In the genomic region with DNA sequence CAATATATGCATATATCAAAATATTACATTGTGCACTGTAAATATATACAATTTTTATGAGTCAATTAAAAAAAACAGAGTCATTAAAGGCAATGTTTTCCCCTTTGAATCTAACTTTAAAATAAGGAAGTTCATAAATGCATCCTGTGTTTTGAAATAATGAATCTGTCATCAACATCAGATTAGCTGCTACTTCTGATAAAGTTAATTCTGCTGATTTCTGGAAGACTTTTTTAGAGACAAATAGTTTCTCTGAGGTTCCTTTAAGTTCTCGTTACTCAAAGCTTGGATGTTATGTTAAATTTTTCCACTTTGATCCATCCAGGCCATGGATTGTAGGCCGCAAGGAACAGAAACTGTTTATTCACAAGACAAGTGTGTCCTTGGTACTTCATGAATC, we compare ENCODE assay signal across 25 cellular contexts.
A peak's percentile ranks its signal among the peaks of the same experiment; 100 is the strongest.
DNase-seq lines count a peak whose midpoint lies in the region; ATAC-seq, FAIRE-seq and TF ChIP-seq lines count a peak whose summit lies in the region.
"Had no signal": no experiment of that assay in that cellular context is flagged by ENCODE, and none has a peak within 500 bp of the region (broad histone marks: within the 10 kb centered on the region; RNA-seq: fewer than 3 reads in every experiment).

No MANE protein-coding gene starts in this region.

- WGBS in GM12878 (ENCODE audit: insufficient coverage, insufficient replicate concordance, low lambda C conversion rate, missing lambda C conversion rate): 31% methylated on average over 2 of the region's 2 CpGs
- 31% methylated on average over 2 of the region's 2 CpGs for WGBS in smooth muscle cell (ENCODE audit: low lambda C conversion rate)

- BruUV-seq in GM12878 (replicated peaks; lab: Mats Ljungman, UMichigan): no TSS peak

- no peak for TF ChIP-seq RAD21 in GM12878 (IDR thresholded peaks at IDR 0.05; ENCODE audit: insufficient read depth, low read depth, low read length)

- SMC1A ChIA-PET in GM12878 (lab: Charles Lee; ENCODE audit: uncharacterized antibody, unreplicated experiment): interaction anchor here (0.6 kb wide), 1 partner anchor 1248 kb away, joined by 3 read pairs; no protein-coding TSS in a partner anchor

- in situ Hi-C loops in GM12878 (cut with MboI): no loop called here

- intact Hi-C loops in GM12878 (cut with micrococcal nuclease; ENCODE audit: unreplicated experiment): no loop called here

- no peak for ATAC-seq in GM12878

- H3K27ac ChIP-seq in GM12878 (ENCODE audit: control insufficient read depth, insufficient read depth) (no peak overlapping the region), smooth muscle cell (ENCODE audit: low read depth) (no peak overlapping the region)
- H3K27ac ChIP-seq: 22Rv1, SK-N-MC had no signal

- H3K4me1 ChIP-seq in GM12878 (ENCODE audit: control insufficient read depth, insufficient read depth, low read length) (no peaks in the 10 kb centered on the region), smooth muscle cell (ENCODE audit: low read depth) (peaks cover 7% of the 10 kb centered on the region)

- H3K79me2 ChIP-seq in GM12878 (ENCODE audit: control insufficient read depth, insufficient read depth, low read length) (no peaks in the 10 kb centered on the region), smooth muscle cell (ENCODE audit: low read depth) (no peaks in the 10 kb centered on the region)

- H3K36me3 ChIP-seq in GM12878 (ENCODE audit: control insufficient read depth in 2 of 2, insufficient read depth in 2 of 2, low read length in 1 of 2): no peaks in the 10 kb centered on the region
- no peaks in the 10 kb centered on the region for H3K36me3 ChIP-seq in smooth muscle cell (ENCODE audit: low read depth)
- H3K36me3 ChIP-seq: HAP-1 had no signal

- POLR2A ChIA-PET in GM12878 (lab: Charles Lee): no interaction called here

- H3K9ac ChIP-seq in GM12878 (ENCODE audit: control insufficient read depth, insufficient read depth, low read length) (no peak overlapping the region), smooth muscle cell (ENCODE audit: low read depth) (no peak overlapping the region)

- CTCF ChIA-PET in GM12878 (lab: Yijun Ruan, JAX): no interaction called here

- no peak overlapping the region for H3K4me3 ChIP-seq in NB4 (ENCODE audit: low read depth, low read length)
- H3K4me3 ChIP-seq in GM12878: no peak overlapping the region
- H3K4me3 ChIP-seq in smooth muscle cell: no peak overlapping the region
- H3K4me3 ChIP-seq: HAP-1, SK-N-MC had no signal

- TF ChIP-seq CTCF in NB4 (IDR thresholded peaks at IDR 0.05; ENCODE audit: low read depth, low read length) (no peak), GM12878 (IDR thresholded peaks at IDR 0.05 in 2 of 3, conservative IDR thresholded peaks at IDR 0.05 in 1 of 3; ENCODE audit: control insufficient read depth in 2 of 3, extremely low read depth in 1 of 3, insufficient read depth in 1 of 3, low read depth in 3 of 3, low read length in 3 of 3) (no peak), smooth muscle cell (IDR thresholded peaks at IDR 0.05; ENCODE audit: borderline replicate concordance, insufficient read depth, poor library complexity, severe bottlenecking) (no peak)

- no peaks in the 10 kb centered on the region; a peak in 1 of 4 replicates for H3K27me3 ChIP-seq in GM12878 (replicated peaks in 1 of 2; ENCODE audit: control insufficient read depth in 2 of 2, insufficient read depth in 2 of 2, low read length in 1 of 2)
- no peaks in the 10 kb centered on the region for H3K27me3 ChIP-seq in smooth muscle cell (ENCODE audit: low read depth)

- no peak for TF ChIP-seq EP300 in GM12878 (IDR thresholded peaks at IDR 0.05; ENCODE audit: borderline replicate concordance in 1 of 2, control insufficient read depth in 1 of 2, low read depth in 2 of 2, low read length in 2 of 2)

- peak; percentile 31 for FAIRE-seq in GM12878 (lab: Jason Lieb, UNC)
- FAIRE-seq: GM18507, RCC 7860 had no signal

- TF ChIP-seq POLR2A in NB4 (IDR thresholded peaks at IDR 0.05; ENCODE audit: extremely low read depth, insufficient read length): no peak
- TF ChIP-seq POLR2A in GM12878 (IDR thresholded peaks at IDR 0.05; ENCODE audit: low read depth, low read length): no peak

- H3K9me3 ChIP-seq in GM12878 (replicated peaks; ENCODE audit: control insufficient read depth, insufficient read depth, low read length) (no peaks in the 10 kb centered on the region), smooth muscle cell (replicated peaks; ENCODE audit: low read depth) (no peaks in the 10 kb centered on the region)
- H3K9me3 ChIP-seq: HAP-1 had no signal

- peak; percentile 56 for DNase-seq in NOMO-1 treated with DMSO at 0.1 percent for 48 hours (lab: John Stamatoyannopoulos, UW; ENCODE audit: unreplicated experiment)
- DNase-seq in NOMO-1 treated with dmso at 0.1 percent for 144 hours (lab: John Stamatoyannopoulos, UW; ENCODE audit: unreplicated experiment): no peak
- peak; percentile 5 for DNase-seq in NB4 (ENCODE audit: low read depth)
- no peak for DNase-seq in GM12878 (ENCODE audit: low read depth, low spot score)
- DNase-seq in smooth muscle cell (lab: John Stamatoyannopoulos, UW; ENCODE audit: unreplicated experiment): no peak
- no peak for DNase-seq in activated T-cell treated with anti-CD3 and anti-CD28 coated beads, Interleukin-2, amount 50 U/mL, for 1 hour
- DNase-seq in NCI-H146 (lab: John Stamatoyannopoulos, UW): no peak
- DNase-seq in ecto neural progenitor cell (ENCODE audit: low spot score): no peak
- DNase-seq: CD4-positive, CD25-positive, alpha-beta regulatory T cell; DMS153; DND-41; GOT3; HFFc6; IMR-90; NCI-H1694; NCI-H2029 treated with DMSO at 0.1 percent for 48 hours; NCI-H2227 treated with DMSO at 0.1 percent for 48 hours; NCI-H526 treated with DMSO at 0.1 percent for 48 hours; SIG-M5; SW 1271 had no signal

- H4K20me1 ChIP-seq in GM12878 (ENCODE audit: control insufficient read depth, insufficient read depth): no peaks in the 10 kb centered on the region
- H4K20me1 ChIP-seq in smooth muscle cell (ENCODE audit: low read depth): no peaks in the 10 kb centered on the region

- RAD21 ChIA-PET in GM12878 (lab: Charles Lee; ENCODE audit: unreplicated experiment): no interaction called here

- H3K4me2 ChIP-seq in GM12878 (ENCODE audit: control insufficient read depth, insufficient read depth) (no peak overlapping the region), smooth muscle cell (no peak overlapping the region)

- peaks cover 25% of the 10 kb centered on the region for H3F3A ChIP-seq in smooth muscle cell (ENCODE audit: low read depth)

- no peak overlapping the region for H2AFZ ChIP-seq in GM12878 (ENCODE audit: control insufficient read depth, low read depth, low read length)
- H2AFZ ChIP-seq in smooth muscle cell (ENCODE audit: low read depth): peak overlapping the region; percentile 9

TF ChIP-seq in GM12878, 131 proteins besides CTCF, POLR2A, EP300 and RAD21 (continues in another document):
- TF ChIP-seq, protein P1, sequence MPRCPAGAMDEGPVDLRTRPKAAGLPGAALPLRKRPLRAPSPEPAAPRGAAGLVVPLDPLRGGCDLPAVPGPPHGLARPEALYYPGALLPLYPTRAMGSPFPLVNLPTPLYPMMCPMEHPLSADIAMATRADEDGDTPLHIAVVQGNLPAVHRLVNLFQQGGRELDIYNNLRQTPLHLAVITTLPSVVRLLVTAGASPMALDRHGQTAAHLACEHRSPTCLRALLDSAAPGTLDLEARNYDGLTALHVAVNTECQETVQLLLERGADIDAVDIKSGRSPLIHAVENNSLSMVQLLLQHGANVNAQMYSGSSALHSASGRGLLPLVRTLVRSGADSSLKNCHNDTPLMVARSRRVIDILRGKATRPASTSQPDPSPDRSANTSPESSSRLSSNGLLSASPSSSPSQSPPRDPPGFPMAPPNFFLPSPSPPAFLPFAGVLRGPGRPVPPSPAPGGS (IDR thresholded peaks at IDR 0.05; ENCODE audit: borderline replicate concordance, insufficient read depth, low read depth, low read length, poor library complexity, severe bottlenecking): no peak
- TF ChIP-seq, protein P2, sequence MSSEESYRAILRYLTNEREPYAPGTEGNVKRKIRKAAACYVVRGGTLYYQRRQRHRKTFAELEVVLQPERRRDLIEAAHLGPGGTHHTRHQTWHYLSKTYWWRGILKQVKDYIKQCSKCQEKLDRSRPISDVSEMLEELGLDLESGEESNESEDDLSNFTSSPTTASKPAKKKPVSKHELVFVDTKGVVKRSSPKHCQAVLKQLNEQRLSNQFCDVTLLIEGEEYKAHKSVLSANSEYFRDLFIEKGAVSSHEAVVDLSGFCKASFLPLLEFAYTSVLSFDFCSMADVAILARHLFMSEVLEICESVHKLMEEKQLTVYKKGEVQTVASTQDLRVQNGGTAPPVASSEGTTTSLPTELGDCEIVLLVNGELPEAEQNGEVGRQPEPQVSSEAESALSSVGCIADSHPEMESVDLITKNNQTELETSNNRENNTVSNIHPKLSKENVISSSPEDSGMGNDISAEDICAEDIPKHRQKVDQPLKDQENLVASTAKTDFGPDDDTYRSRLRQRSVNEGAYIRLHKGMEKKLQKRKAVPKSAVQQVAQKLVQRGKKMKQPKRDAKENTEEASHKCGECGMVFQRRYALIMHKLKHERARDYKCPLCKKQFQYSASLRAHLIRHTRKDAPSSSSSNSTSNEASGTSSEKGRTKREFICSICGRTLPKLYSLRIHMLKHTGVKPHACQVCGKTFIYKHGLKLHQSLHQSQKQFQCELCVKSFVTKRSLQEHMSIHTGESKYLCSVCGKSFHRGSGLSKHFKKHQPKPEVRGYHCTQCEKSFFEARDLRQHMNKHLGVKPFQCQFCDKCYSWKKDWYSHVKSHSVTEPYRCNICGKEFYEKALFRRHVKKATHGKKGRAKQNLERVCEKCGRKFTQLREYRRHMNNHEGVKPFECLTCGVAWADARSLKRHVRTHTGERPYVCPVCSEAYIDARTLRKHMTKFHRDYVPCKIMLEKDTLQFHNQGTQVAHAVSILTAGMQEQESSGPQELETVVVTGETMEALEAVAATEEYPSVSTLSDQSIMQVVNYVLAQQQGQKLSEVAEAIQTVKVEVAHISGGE (CRISPR knock-in tag; IDR thresholded peaks at IDR 0.05): no peak
- TF ChIP-seq HDAC6 (IDR thresholded peaks at IDR 0.05; ENCODE audit: unreplicated experiment): no peak

Comparison
In these comparisons a context has a peak if more than half of its experiments do, and no peak if none do; other contexts are left out.
1. DNase-seq: peak in NOMO-1 treated with DMSO at 0.1 percent for 48 hours (single experiment) and NB4 (single experiment); none in NOMO-1 treated with dmso at 0.1 percent for 144 hours (single experiment), GM12878 (single experiment), smooth muscle cell (single experiment), activated T-cell treated with anti-CD3 and anti-CD28 coated beads, Interleukin-2, amount 50 U/mL, for 1 hour (single experiment), NCI-H146 (single experiment) and ecto neural progenitor cell (single experiment).